9 cellular contexts compared by ENCODE assay signal in genomic region chr19:44753932-44754742, GRCh38. TPM values are rescaled to one million over a fixed set of nuclear protein-coding genes. Genes with fewer than 3 reads are reported as not detected.
DNase-seq lines count a peak whose midpoint lies in the region; ATAC-seq, FAIRE-seq and TF ChIP-seq lines count a peak whose summit lies in the region.
"Had no signal": no experiment of that assay in that cellular context is flagged by ENCODE, and none has a peak within 500 bp of the region (broad histone marks: within the 10 kb centered on the region; RNA-seq: fewer than 3 reads in every experiment).

No MANE protein-coding gene starts in this region.

- H3K36me3 Mint-ChIP-seq in glutamatergic neuron (ENCODE audit: unreplicated experiment) = no peaks in the 10 kb centered on the region

- peaks cover 15% of the 10 kb centered on the region for H3K4me1 ChIP-seq in RWPE2 (ENCODE audit: insufficient read depth, poor library complexity, severe bottlenecking)
- peaks cover 14 to 31% (median 21%) of the 10 kb centered on the region in 3 donors for H3K4me1 ChIP-seq in pancreas
- peaks cover 74% of the 10 kb centered on the region for H3K4me1 ChIP-seq in upper lobe of right lung

- H3K9me3 Mint-ChIP-seq in glutamatergic neuron (ENCODE audit: unreplicated experiment) = peaks cover 3% of the 10 kb centered on the region

- H3K27ac Mint-ChIP-seq in glutamatergic neuron (ENCODE audit: unreplicated experiment) = no peak overlapping the region

- peaks cover 9% of the 10 kb centered on the region for H3K4me1 Mint-ChIP-seq in glutamatergic neuron (ENCODE audit: low read depth, unreplicated experiment)

- H3K27me3 ChIP-seq in RWPE2 (ENCODE audit: insufficient read depth, poor library complexity, severe bottlenecking) (no peaks in the 10 kb centered on the region), pancreas (no peaks in the 10 kb centered on the region), upper lobe of right lung (no peaks in the 10 kb centered on the region)

- H3K9me3 ChIP-seq in RWPE2 (ENCODE audit: severe bottlenecking) = no peaks in the 10 kb centered on the region
- H3K9me3 ChIP-seq in pancreas = no peaks in the 10 kb centered on the region
- H3K9me3 ChIP-seq in upper lobe of right lung = no peaks in the 10 kb centered on the region

- peak; percentile 89 for DNase-seq in EL
- peak; percentile 95 for DNase-seq in RWPE2 (ENCODE audit: low spot score)
- DNase-seq in activated naive CD4-positive, alpha-beta T cell treated with Interleukin-2 at 50 U/mL for 16 hours = peak; percentile 73
- DNase-seq in glutamatergic neuron = no peak
- peak; percentile 88 to 96 (median 94) for DNase-seq in pancreas
- DNase-seq in upper lobe of right lung = peak; percentile 98
- DNase-seq in NCI-H1105 treated with DMSO at 0.1 percent for 48 hours (lab: John Stamatoyannopoulos, UW) = no peak

- 1 to 3% methylated on average over 28 to 33 of the region's 33 CpGs for WGBS in pancreas, 2 donors

- peak overlapping the region; percentile 76 for H3K4me3 Mint-ChIP-seq in glutamatergic neuron (ENCODE audit: unreplicated experiment)

- peaks cover 63% of the 10 kb centered on the region for H3K36me3 ChIP-seq in RWPE2 (ENCODE audit: low read depth)
- peaks cover 0 to 8% (median 0%) of the 10 kb centered on the region in 3 donors for H3K36me3 ChIP-seq in pancreas
- peaks cover 40% of the 10 kb centered on the region for H3K36me3 ChIP-seq in upper lobe of right lung

- H3K27me3 Mint-ChIP-seq in glutamatergic neuron (ENCODE audit: unreplicated experiment) = peaks cover 14% of the 10 kb centered on the region

- TF ChIP-seq CTCF in RWPE2 (IDR thresholded peaks at IDR 0.05; ENCODE audit: poor library complexity, severe bottlenecking) = no peak
- no peak for TF ChIP-seq CTCF in glutamatergic neuron (IDR thresholded peaks at IDR 0.05; ENCODE audit: partially characterized antibody, unreplicated experiment)
- no peak for TF ChIP-seq CTCF in pancreas (IDR thresholded peaks at IDR 0.05)
- no peak for TF ChIP-seq CTCF in upper lobe of right lung (IDR thresholded peaks at IDR 0.05)

- intact Hi-C loops in pancreas (cut with DNase I) (no loop called here), upper lobe of right lung (cut with DNase I) (no loop called here)

- ATAC-seq in HG02943 (IDR thresholded peaks at IDR 0.05; ENCODE audit: low read depth, unreplicated experiment) = peak; percentile 33
- ATAC-seq in RWPE2 (ENCODE audit: low read depth) = peak; percentile 64
- peak; percentile 65 to 81 (median 72) for ATAC-seq in pancreas
- peak; percentile 83 for ATAC-seq in upper lobe of right lung

- H3K27ac ChIP-seq in RWPE2 (ENCODE audit: poor library complexity, severe bottlenecking) = peak overlapping the region; percentile 96
- peak overlapping the region; percentile 79 to 96 (median 83) for H3K27ac ChIP-seq in pancreas
- H3K27ac ChIP-seq in upper lobe of right lung = peak overlapping the region; percentile 95

- H3K4me3 ChIP-seq in RWPE2 (ENCODE audit: severe bottlenecking) = peak overlapping the region; percentile 24
- peak overlapping the region; percentile 13 to 80 (median 32) for H3K4me3 ChIP-seq in pancreas
- H3K4me3 ChIP-seq in upper lobe of right lung = peak overlapping the region; percentile 75

- no peak for FAIRE-seq in pancreas (lab: Jason Lieb, UNC)

RNA-seq across cellular contexts. Expression of gene BCL3, which starts 5.6 kb away (rescaled TPM):
- total RNA-seq in glutamatergic neuron (ENCODE audit: unreplicated experiment) = 2.4 TPM
- 10 to 100 TPM; 13.9 to 50.3 (median 30.0) TPM for total RNA-seq in pancreas
- polyA plus RNA-seq in pancreas = 100 to 1,000 TPM in 1 of 2 donors, 10 to 100 TPM in 1; 79.9 to 113 TPM
- 87.4 TPM for total RNA-seq in upper lobe of right lung

RNA-seq across cellular contexts. Expression of gene CBLC, which starts 23.6 kb away (rescaled TPM):
- total RNA-seq in glutamatergic neuron (ENCODE audit: unreplicated experiment) (not detected), pancreas (10 to 100 TPM; 10.1 to 14.8 (median 12.1) TPM), upper lobe of right lung (3.2 TPM)
- polyA plus RNA-seq in pancreas = 10 to 100 TPM; 16.5 to 29.7 TPM
- polyA plus RNA-seq: neural cell had no signal

RNA-seq across cellular contexts. Expression of gene BCAM, which starts 54.8 kb away (rescaled TPM):
- total RNA-seq in glutamatergic neuron (ENCODE audit: unreplicated experiment) = 47.1 TPM
- total RNA-seq in pancreas = 10 to 100 TPM; 28.8 to 74.5 (median 40.5) TPM
- 100 to 1,000 TPM in 1 of 2 donors, 10 to 100 TPM in 1; 99.5 to 140 TPM for polyA plus RNA-seq in pancreas
- total RNA-seq in upper lobe of right lung = 280 TPM

RNA-seq across cellular contexts. Expression of gene CEACAM16, which starts 55.2 kb away (rescaled TPM):
- total RNA-seq in glutamatergic neuron (ENCODE audit: unreplicated experiment) (not detected), pancreas (1 to 10 TPM in 1 of 6 donors, under 1 TPM in 3, not detected in 2; 0.16 to 1.0 (median 0.31) TPM), upper lobe of right lung (not detected)
- polyA plus RNA-seq in pancreas = under 1 TPM in 1 of 2 donors, not detected in 1; 0.57 TPM
- polyA plus RNA-seq: neural cell had no signal

Comparison
In these comparisons a context has a peak if more than half of its experiments do, and no peak if none do; other contexts are left out.
1. DNase-seq: peak in EL (single experiment), RWPE2 (single experiment), activated naive CD4-positive, alpha-beta T cell treated with Interleukin-2 at 50 U/mL for 16 hours (single experiment), pancreas (6 of 6) and upper lobe of right lung (single experiment); none in glutamatergic neuron (single experiment) and NCI-H1105 treated with DMSO at 0.1 percent for 48 hours (single experiment).
2. ATAC-seq: peak in every context shown above with its lines; median percentile 83 in upper lobe of right lung; 72 in pancreas; 64 in RWPE2; 33 in HG02943.
3. H3K4me3 ChIP-seq: peak in every context shown above with its lines; median percentile 75 in upper lobe of right lung; 32 in pancreas; 24 in RWPE2.
4. Peak in every context shown above with its lines, with median percentiles within 50 percentile points of each other: H3K27ac ChIP-seq.